ENCODE assay signal across 8 cellular contexts in genomic region chr16:11328172-11329079, GRCh38. TPM values are rescaled to one million over a fixed set of nuclear protein-coding genes. Genes with fewer than 3 reads are reported as not detected.
DNase-seq lines count a peak whose midpoint lies in the region; ATAC-seq and TF ChIP-seq lines count a peak whose summit lies in the region.

No MANE protein-coding gene starts in this region.

- intact Hi-C loops in MCF 10A (cut with micrococcal nuclease) (no loop called here), breast epithelium (cut with DNase I; ENCODE audit: low total_unique reads) (no loop called here), posterior vena cava (cut with DNase I) (loop anchor here in 1 of 2 donors (5.0 kb wide), 1 partner anchor 66 kb away; no protein-coding TSS in a partner anchor)

- no peak for TF ChIP-seq CTCF in MCF 10A (IDR thresholded peaks at IDR 0.05; ENCODE audit: unreplicated experiment)
- no peak for TF ChIP-seq CTCF in breast epithelium (IDR thresholded peaks at IDR 0.05)

- no peak overlapping the region for H3K4me3 ChIP-seq in breast epithelium

- H3K27me3 Mint-ChIP-seq in MCF 10A (ENCODE audit: insufficient read depth, unreplicated experiment) = no peaks in the 10 kb centered on the region
- H3K27me3 Mint-ChIP-seq in activated T-cell treated with anti-CD3 and anti-CD28 coated beads, Interleukin-2, amount 50 U/mL, for 24 hours = no peaks in the 10 kb centered on the region

- H3K4me1 Mint-ChIP-seq in MCF 10A (ENCODE audit: insufficient read depth, unreplicated experiment) = peaks cover 18% of the 10 kb centered on the region
- peaks cover 56% of the 10 kb centered on the region for H3K4me1 Mint-ChIP-seq in activated T-cell treated with anti-CD3 and anti-CD28 coated beads, Interleukin-2, amount 50 U/mL, for 24 hours (ENCODE audit: low read depth)

- no TSS peak for BruUV-seq in MCF 10A (replicated peaks; lab: Mats Ljungman, UMichigan)

- H3K36me3 Mint-ChIP-seq in MCF 10A (ENCODE audit: insufficient read depth, unreplicated experiment) = no peaks in the 10 kb centered on the region
- H3K36me3 Mint-ChIP-seq in activated T-cell treated with anti-CD3 and anti-CD28 coated beads, Interleukin-2, amount 50 U/mL, for 24 hours (ENCODE audit: low read depth) = no peaks in the 10 kb centered on the region

- CTCF ChIA-PET in MCF 10A (lab: Yijun Ruan, JAX) = interaction anchor here (0.6 to 0.7 kb wide), 2 partner anchors 351 to 364 kb away, joined by 3 read pairs; no protein-coding TSS in a partner anchor

- no peaks in the 10 kb centered on the region for H3K9me3 ChIP-seq in breast epithelium

- H3K36me3 ChIP-seq in breast epithelium = no peaks in the 10 kb centered on the region

- H3K4me3 Mint-ChIP-seq in MCF 10A (ENCODE audit: unreplicated experiment) = peak overlapping the region; percentile 35
- H3K4me3 Mint-ChIP-seq in activated T-cell treated with anti-CD3 and anti-CD28 coated beads, Interleukin-2, amount 50 U/mL, for 24 hours = peak overlapping the region; percentile 50

- H3K27me3 ChIP-seq in breast epithelium = no peaks in the 10 kb centered on the region

- H3K27ac ChIP-seq in breast epithelium = peak overlapping the region in 1 of 2 donors; percentile 33

- no peaks in the 10 kb centered on the region for H3K9me3 Mint-ChIP-seq in MCF 10A (ENCODE audit: unreplicated experiment)
- H3K9me3 Mint-ChIP-seq in activated T-cell treated with anti-CD3 and anti-CD28 coated beads, Interleukin-2, amount 50 U/mL, for 24 hours = no peaks in the 10 kb centered on the region

- peak; percentile 73 for ATAC-seq in HG02870 (IDR thresholded peaks at IDR 0.05; ENCODE audit: unreplicated experiment)

- POLR2A ChIA-PET in MCF 10A (lab: Yijun Ruan, JAX) = interaction anchor here (1.0 kb wide), 1 partner anchor 30 kb away, joined by 3 read pairs; no protein-coding TSS in a partner anchor

- no peak overlapping the region for H3K27ac Mint-ChIP-seq in MCF 10A (ENCODE audit: low read depth, unreplicated experiment)
- peak overlapping the region; percentile 81 for H3K27ac Mint-ChIP-seq in activated T-cell treated with anti-CD3 and anti-CD28 coated beads, Interleukin-2, amount 50 U/mL, for 24 hours

- DNase-seq in MCF 10A (ENCODE audit: unreplicated experiment) (peak; percentile 82), breast epithelium (ENCODE audit: low spot score in 2 of 2) (no peak), NOMO-1 treated with DMSO at 0.1 percent for 48 hours (lab: John Stamatoyannopoulos, UW; ENCODE audit: unreplicated experiment) (peak; percentile 93), foreskin melanocyte (peak; percentile 80), posterior vena cava (ENCODE audit: low spot score) (peak; percentile 84), SHP77 (lab: John Stamatoyannopoulos, UW) (no peak)
- peak; percentile 62 for DNase-seq in activated T-cell treated with anti-CD3 and anti-CD28 coated beads, Interleukin-2, amount 50 U/mL, for 24 hours

- TF ChIP-seq POLR2A in breast epithelium (IDR thresholded peaks at IDR 0.05) = no peak

- no peaks in the 10 kb centered on the region for H3K4me1 ChIP-seq in breast epithelium

RNA-seq across cellular contexts. Expression of gene RMI2, which starts 16.8 kb away (rescaled TPM):
- total RNA-seq in MCF 10A (2022) = 5.8 and 6.6 TPM in 2 replicates
- total RNA-seq in breast epithelium = 1 to 10 TPM in 1 of 3 donors, under 1 TPM in 2; 0.16 to 1.6 (median 0.33) TPM
- 1 to 10 TPM in 1 of 2 donors, under 1 TPM in 1; 0.67 to 1.4 TPM for total RNA-seq in posterior vena cava

RNA-seq across cellular contexts. Expression of gene PRM1, which starts 47.3 kb away (rescaled TPM):
- total RNA-seq in MCF 10A (2022) (not detected in 2 replicates), breast epithelium (not detected), posterior vena cava (not detected)

RNA-seq across cellular contexts. Expression of gene PRM2, which starts 52.1 kb away (rescaled TPM):
- total RNA-seq in MCF 10A (2022) (not detected in 2 replicates), breast epithelium (not detected), posterior vena cava (not detected)

RNA-seq across cellular contexts. Expression of gene PRM3, which starts 55.0 kb away (rescaled TPM):
- not detected in 2 replicates for total RNA-seq in MCF 10A (2022)
- total RNA-seq in breast epithelium = not detected
- total RNA-seq in posterior vena cava = not detected

RNA-seq across cellular contexts. Expression of gene TNP2, which starts 59.3 kb away (rescaled TPM):
- total RNA-seq in MCF 10A (2022) (not detected in 2 replicates), breast epithelium (not detected), posterior vena cava (not detected)

Comparison
In these comparisons a context has a peak if more than half of its experiments do, and no peak if none do; other contexts are left out.
1. DNase-seq: peak in MCF 10A (single experiment), NOMO-1 treated with DMSO at 0.1 percent for 48 hours (single experiment), activated T-cell treated with anti-CD3 and anti-CD28 coated beads, Interleukin-2, amount 50 U/mL, for 24 hours (single experiment), foreskin melanocyte (single experiment) and posterior vena cava (single experiment); none in breast epithelium (0 of 2) and SHP77 (0 of 2).